10 cellular contexts compared by ENCODE assay signal in the genomic region with DNA sequence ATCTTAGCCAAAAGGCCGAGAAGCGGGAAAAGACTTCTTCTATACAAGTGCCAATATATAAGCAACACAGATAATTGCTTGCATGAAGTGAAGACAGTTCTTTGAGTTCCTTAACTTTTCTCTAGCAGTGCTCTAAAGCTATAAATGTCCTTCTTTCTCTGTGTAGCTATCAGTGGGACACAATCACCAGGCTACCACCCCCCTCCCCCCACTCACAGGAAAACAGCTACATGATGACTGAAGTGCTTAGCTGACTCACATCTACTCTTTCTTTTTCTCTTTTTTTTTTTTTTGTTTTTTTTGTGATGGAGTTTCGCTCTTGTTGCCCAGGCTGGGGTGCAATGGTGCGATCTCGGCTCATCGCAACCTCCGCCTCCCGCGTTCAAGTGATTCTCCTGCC. TPM values are rescaled to one million over a fixed set of nuclear protein-coding genes. Genes with fewer than 3 reads are reported as not detected.
"Had no signal": no experiment of that assay in that cellular context is flagged by ENCODE, and none has a peak within 500 bp of the region (broad histone marks: within the 10 kb centered on the region; RNA-seq: fewer than 3 reads in every experiment).

No MANE protein-coding gene starts in this region.

RNA-seq across cellular contexts. Expression of gene SLC2A14, which starts 30.3 kb away (rescaled TPM):
- total RNA-seq: left ventricle myocardium superior; naive thymus-derived CD8-positive, alpha-beta T cell; T-helper 1 cell treated with Interleukin-12 subunit alpha and Interleukin-12 subunit beta and Interleukin-4 antibody, amounts not matched to agents 30 ng/mL and 1 ng/mL, for 36 hours had no signal
- polyA plus RNA-seq: esophagus had no signal

RNA-seq across cellular contexts. Expression of gene NANOG, which starts 53.2 kb away (rescaled TPM):
- total RNA-seq: activated CD8-positive, alpha-beta memory T cell treated with anti-CD3 and anti-CD28 coated beads for 36 hours; dermis microvascular lymphatic vessel endothelial cell; fibroblast of lung; fibroblast of villous mesenchyme; left cardiac atrium; left ventricle myocardium superior; mammary epithelial cell; naive thymus-derived CD8-positive, alpha-beta T cell; T-helper 1 cell treated with Interleukin-12 subunit alpha and Interleukin-12 subunit beta and Interleukin-4 antibody, amounts not matched to agents 30 ng/mL and 1 ng/mL, for 36 hours had no signal
- polyA plus RNA-seq: mammary epithelial cell had no signal
